Comparison of ENCODE assay signal across 9 cellular contexts in genomic region chr4:76589872-76590846, GRCh38.
DNase-seq lines count a peak whose midpoint lies in the region; ATAC-seq and TF ChIP-seq lines count a peak whose summit lies in the region.
"Had no signal": no experiment of that assay in that cellular context is flagged by ENCODE, and none has a peak within 500 bp of the region (broad histone marks: within the 10 kb centered on the region; RNA-seq: fewer than 3 reads in every experiment).

No MANE protein-coding gene starts in this region.

- intact Hi-C loops in Calu3 (cut with micrococcal nuclease; ENCODE audit: unreplicated experiment) = loop anchor here (5.0 kb wide), 1 partner anchor 78 kb away; no protein-coding TSS in a partner anchor

- H3K9me3 Mint-ChIP-seq in Calu3 (ENCODE audit: low read depth, unreplicated experiment) = no peaks in the 10 kb centered on the region
- H3K9me3 Mint-ChIP-seq in activated CD8-positive, alpha-beta memory T cell treated with anti-CD3 and anti-CD28 coated beads, Interleukin-2, amount 10 ng/mL, durations not matched to agents 7 days and 5 days (ENCODE audit: low read depth) = no peaks in the 10 kb centered on the region

- H3K27me3 Mint-ChIP-seq in Calu3 (ENCODE audit: unreplicated experiment) = no peaks in the 10 kb centered on the region
- peaks cover 51% of the 10 kb centered on the region for H3K27me3 Mint-ChIP-seq in activated CD8-positive, alpha-beta memory T cell treated with anti-CD3 and anti-CD28 coated beads, Interleukin-2, amount 10 ng/mL, durations not matched to agents 7 days and 5 days

- TF ChIP-seq CTCF in Calu3 (IDR thresholded peaks at IDR 0.05; ENCODE audit: unreplicated experiment) (no peak), foreskin fibroblast (IDR thresholded peaks at IDR 0.05; ENCODE audit: low read depth, low read length) (no peak)

- CTCF ChIA-PET in Calu3 (lab: Charles Lee) = interaction anchor here (0.6 to 1.5 kb wide), 4 partner anchors 15 to 133 kb away, joined by 3 to 4 read pairs (median 3); no protein-coding TSS in a partner anchor
- CTCF ChIA-PET in activated CD8-positive, alpha-beta memory T cell treated with anti-CD3 and anti-CD28 coated beads, Interleukin-2, amount 10 ng/mL, durations not matched to agents 7 days and 5 days (lab: Charles Lee) = no interaction called here

- BruUV-seq in Calu3 (replicated peaks; lab: Mats Ljungman, UMichigan) = no TSS peak

- no peak overlapping the region for H3K4me3 ChIP-seq in foreskin fibroblast (ENCODE audit: low read depth in 1 of 2, low read length in 2 of 2)

- H3K4me3 Mint-ChIP-seq in Calu3 (ENCODE audit: low read depth, unreplicated experiment) = peak overlapping the region; percentile 77
- no peak overlapping the region for H3K4me3 Mint-ChIP-seq in activated CD8-positive, alpha-beta memory T cell treated with anti-CD3 and anti-CD28 coated beads, Interleukin-2, amount 10 ng/mL, durations not matched to agents 7 days and 5 days

- DNase-seq in Calu3 = peak; percentile 68
- DNase-seq in SK-MEL-5 (ENCODE audit: low read depth, low spot score) = peak; percentile 39
- peak; percentile 93 for DNase-seq in foreskin fibroblast
- peak; percentile 92 for DNase-seq in non-pigmented ciliary epithelial cell (ENCODE audit: low read depth)
- DNase-seq in activated CD8-positive, alpha-beta memory T cell treated with anti-CD3 and anti-CD28 coated beads, Interleukin-2, amount 10 ng/mL, durations not matched to agents 7 days and 5 days = no peak

- H3K27ac Mint-ChIP-seq in Calu3 (ENCODE audit: unreplicated experiment) = peak overlapping the region; percentile 81
- no peak overlapping the region for H3K27ac Mint-ChIP-seq in activated CD8-positive, alpha-beta memory T cell treated with anti-CD3 and anti-CD28 coated beads, Interleukin-2, amount 10 ng/mL, durations not matched to agents 7 days and 5 days

- no peak for ATAC-seq in HG03565 (IDR thresholded peaks at IDR 0.05; ENCODE audit: unreplicated experiment)
- no peak for ATAC-seq in GM19467 (IDR thresholded peaks at IDR 0.05; ENCODE audit: unreplicated experiment)
- ATAC-seq in activated CD4-positive, CD25-positive, alpha-beta regulatory T cell treated with anti-CD3 and anti-CD28 coated beads, Interleukin-2, amount 50 U/mL, for 24 hours = no peak
- no peak for ATAC-seq in activated CD8-positive, alpha-beta memory T cell treated with anti-CD3 and anti-CD28 coated beads, Interleukin-2, amount 10 ng/mL, durations not matched to agents 7 days and 5 days
- ATAC-seq: foreskin keratinocyte had no signal

- H3K4me1 Mint-ChIP-seq in Calu3 (ENCODE audit: low read depth, unreplicated experiment) = peaks cover 42% of the 10 kb centered on the region
- H3K4me1 Mint-ChIP-seq in activated CD8-positive, alpha-beta memory T cell treated with anti-CD3 and anti-CD28 coated beads, Interleukin-2, amount 10 ng/mL, durations not matched to agents 7 days and 5 days = no peaks in the 10 kb centered on the region

- in situ Hi-C loops in SK-MEL-5 (cut with HindIII; ENCODE audit: low pct_unique_long_range_greater_than_20kb, low sequenced_read_pairs) = no loop called here

- peaks cover 60% of the 10 kb centered on the region for H3K36me3 Mint-ChIP-seq in Calu3 (ENCODE audit: insufficient read depth, unreplicated experiment)
- no peaks in the 10 kb centered on the region for H3K36me3 Mint-ChIP-seq in activated CD8-positive, alpha-beta memory T cell treated with anti-CD3 and anti-CD28 coated beads, Interleukin-2, amount 10 ng/mL, durations not matched to agents 7 days and 5 days
